25 cellular contexts compared by ENCODE assay signal in genomic region chr1:218478336-218478735, GRCh38.
DNase-seq lines count a peak whose midpoint lies in the region; ATAC-seq and TF ChIP-seq lines count a peak whose summit lies in the region.
"Had no signal": no experiment of that assay in that cellular context is flagged by ENCODE, and none has a peak within 500 bp of the region (broad histone marks: within the 10 kb centered on the region; RNA-seq: fewer than 3 reads in every experiment).

No MANE protein-coding gene starts in this region.

- H2AFZ ChIP-seq in GM23248 (no peak overlapping the region), trophoblast cell (ENCODE audit: insufficient read depth, low read length, poor library complexity) (no peak overlapping the region)

- no peaks in the 10 kb centered on the region for H3K9me2 ChIP-seq in GM23248 (ENCODE audit: insufficient read depth)

- no peaks in the 10 kb centered on the region for H3K27me3 Mint-ChIP-seq in chondrocyte (ENCODE audit: low read depth)
- H3K27me3 Mint-ChIP-seq: activated naive CD8-positive, alpha-beta T cell treated with anti-CD3 and anti-CD28 coated beads for 36 hours; naive B cell had no signal

- no peak overlapping the region for H3K23ac ChIP-seq in trophoblast cell (ENCODE audit: low read length)

- H4K12ac ChIP-seq in trophoblast cell (ENCODE audit: low read depth, low read length): no peak overlapping the region

- no peak overlapping the region for H2BK120ac ChIP-seq in trophoblast cell (ENCODE audit: insufficient read depth, low read length, poor library complexity)

- H3K27ac Mint-ChIP-seq in chondrocyte (ENCODE audit: unreplicated experiment): peak overlapping the region; percentile 5
- H3K27ac Mint-ChIP-seq: activated naive CD8-positive, alpha-beta T cell treated with anti-CD3 and anti-CD28 coated beads for 36 hours; CD8-positive, alpha-beta memory T cell; stimulated activated naive CD8-positive, alpha-beta T cell treated with anti-CD3 and anti-CD28 coated beads, Interleukin-15, Interleukin-2, amounts not matched to agents 100 ng/mL and 50 ng/mL, for 24 hours; T-helper 1 cell treated with Interleukin-12 subunit alpha and Interleukin-12 subunit beta and Interleukin-4 antibody, amounts not matched to agents 30 μg/mL and 1 μg/mL, for 36 hours had no signal

- H4K91ac ChIP-seq in trophoblast cell (ENCODE audit: low read depth, low read length): no peak overlapping the region

- H3K4me1 ChIP-seq in GM23248 (ENCODE audit: insufficient read depth) (peaks cover 73% of the 10 kb centered on the region), trophoblast cell (ENCODE audit: control insufficient read depth in 1 of 2, insufficient read depth in 2 of 2, low read length in 2 of 2) (peaks cover 4 to 13% of the 10 kb centered on the region in 2 experiments)

- H3K4me3 ChIP-seq in GM23248 (no peak overlapping the region), trophoblast cell (ENCODE audit: low read depth, low read length) (no peak overlapping the region)
- H3K4me3 ChIP-seq: SJCRH30, tibial artery had no signal

- in situ Hi-C loops in GM23248 (cut with MboI) (no loop called here), GM13977 (cut with MboI; ENCODE audit: low pct_unique_long_range_greater_than_20kb, low sequenced_read_pairs, unreplicated experiment) (no loop called here)

- H3K36me3 ChIP-seq in GM23248 (ENCODE audit: low read depth): no peaks in the 10 kb centered on the region
- no peaks in the 10 kb centered on the region for H3K36me3 ChIP-seq in trophoblast cell (ENCODE audit: control insufficient read depth in 1 of 2, insufficient read depth in 2 of 2, low read length in 2 of 2)
- H3K36me3 ChIP-seq: SJCRH30, tibial artery had no signal

- intact Hi-C loops in Right ventricle myocardium inferior (cut with DNase I): no loop called here

- H3K27ac ChIP-seq in GM23248 (peak overlapping the region; percentile 93; the same call in 1 of the 2 replicates), trophoblast cell (ENCODE audit: low read depth, low read length) (no peak overlapping the region)

- no peaks in the 10 kb centered on the region for H3K36me3 Mint-ChIP-seq in chondrocyte (ENCODE audit: low read depth)
- H3K36me3 Mint-ChIP-seq: activated naive CD8-positive, alpha-beta T cell treated with anti-CD3 and anti-CD28 coated beads for 36 hours; CD8-positive, alpha-beta memory T cell; naive B cell had no signal

- no peak overlapping the region for H2BK5ac ChIP-seq in trophoblast cell (ENCODE audit: low read depth, low read length, poor library complexity)

- no peaks in the 10 kb centered on the region for H3K27me3 ChIP-seq in GM23248 (replicated peaks; ENCODE audit: insufficient read depth)
- H3K27me3 ChIP-seq in trophoblast cell (ENCODE audit: insufficient read depth, low read length): no peaks in the 10 kb centered on the region
- H3K27me3 ChIP-seq: SJCRH30, tibial artery had no signal

- peaks cover 46% of the 10 kb centered on the region for H3F3A ChIP-seq in GM23248 (ENCODE audit: insufficient read depth)

- no peak overlapping the region for H3K4me3 Mint-ChIP-seq in chondrocyte (ENCODE audit: unreplicated experiment)
- H3K4me3 Mint-ChIP-seq: activated naive CD8-positive, alpha-beta T cell treated with anti-CD3 and anti-CD28 coated beads for 36 hours; CD8-positive, alpha-beta memory T cell; naive B cell; stimulated activated naive CD8-positive, alpha-beta T cell treated with anti-CD3 and anti-CD28 coated beads, Interleukin-15, Interleukin-2, amounts not matched to agents 100 ng/mL and 50 ng/mL, for 24 hours; T-helper 1 cell treated with Interleukin-12 subunit alpha and Interleukin-12 subunit beta and Interleukin-4 antibody, amounts not matched to agents 30 μg/mL and 1 μg/mL, for 36 hours had no signal

- H2AK5ac ChIP-seq in trophoblast cell (ENCODE audit: low read length): no peak overlapping the region

- peak; percentile 66 for DNase-seq in GM23248
- DNase-seq in MV-4-11 (lab: John Stamatoyannopoulos, UW): peak; percentile 79
- DNase-seq in chondrocyte (ENCODE audit: low spot score): no peak
- peak in 1 of 2 donors; percentile 64 for DNase-seq in trophoblast cell
- DNase-seq in Right ventricle myocardium inferior (ENCODE audit: missing footprints): no peak
- DNase-seq in NCI-H774 (lab: John Stamatoyannopoulos, UW): no peak
- no peak for DNase-seq in GM13977 (ENCODE audit: low spot score)
- DNase-seq: activated CD8-positive, alpha-beta memory T cell treated with anti-CD3 and anti-CD28 coated beads, Interleukin-2, amount 50 U/mL, for 4 hours; activated naive CD8-positive, alpha-beta T cell treated with anti-CD3 and anti-CD28 coated beads for 36 hours; CD8-positive, alpha-beta memory T cell; DMS79; effector memory CD4-positive, alpha-beta T cell; GOT3; MM.1S; naive B cell; NCI-H1694; NCI-H2171 treated with DMSO at 0.1 percent for 48 hours; NCI-H526 treated with DMSO at 0.1 percent for 48 hours; occipital lobe; right cardiac atrium; SJCRH30; tibial artery had no signal

- peaks cover 5% of the 10 kb centered on the region for H3K9me3 Mint-ChIP-seq in chondrocyte (ENCODE audit: low read depth)
- H3K9me3 Mint-ChIP-seq: activated naive CD8-positive, alpha-beta T cell treated with anti-CD3 and anti-CD28 coated beads for 36 hours; CD8-positive, alpha-beta memory T cell; naive B cell; T-helper 1 cell treated with Interleukin-12 subunit alpha and Interleukin-12 subunit beta and Interleukin-4 antibody, amounts not matched to agents 30 μg/mL and 1 μg/mL, for 36 hours had no signal

- no peak overlapping the region for H3K14ac ChIP-seq in trophoblast cell (ENCODE audit: low read length)

- 24 to 36% methylated on average over 4 of the region's 4 CpGs for WGBS in GM23248 (ENCODE audit: low coverage in 1 of 2, low lambda C conversion rate in 2 of 2, missing lambda C conversion rate in 2 of 2), 2 experiments
- no CpG with 5 or more reads among the region's 4 CpGs for WGBS in trophoblast cell (ENCODE audit: extremely low coverage, insufficient coverage, insufficient read length)

- H3K4me1 Mint-ChIP-seq in chondrocyte (ENCODE audit: low read depth): peaks cover 84% of the 10 kb centered on the region

- H3K4ac ChIP-seq in trophoblast cell (ENCODE audit: low read depth, low read length): peak overlapping the region; percentile 0

- no peak for TF ChIP-seq CTCF in chondrocyte (IDR thresholded peaks at IDR 0.05)
- TF ChIP-seq CTCF in GM13977 (IDR thresholded peaks at IDR 0.05; ENCODE audit: extremely low read depth, insufficient read depth, missing control alignments): no peak

- peaks cover 16% of the 10 kb centered on the region for H3K79me1 ChIP-seq in trophoblast cell (ENCODE audit: low read length)

- no peaks in the 10 kb centered on the region for H4K20me1 ChIP-seq in GM23248 (ENCODE audit: insufficient read depth)

- ATAC-seq in HG03469 (IDR thresholded peaks at IDR 0.05; ENCODE audit: unreplicated experiment) (no peak), Right ventricle myocardium inferior (no peak)
- ATAC-seq: right cardiac atrium had no signal

- no peak overlapping the region for H3K9ac ChIP-seq in GM23248
- H3K9ac ChIP-seq in trophoblast cell (ENCODE audit: low read length): no peak overlapping the region

- H3K18ac ChIP-seq in trophoblast cell (ENCODE audit: low read length): no peak overlapping the region

- no peak overlapping the region for H4K8ac ChIP-seq in trophoblast cell (ENCODE audit: low read depth, low read length)

- no peaks in the 10 kb centered on the region for H3K79me2 ChIP-seq in GM23248 (ENCODE audit: insufficient read depth)
- H3K79me2 ChIP-seq in trophoblast cell (ENCODE audit: control insufficient read depth, insufficient read depth, low read length, poor library complexity): no peaks in the 10 kb centered on the region

- H3K4me2 ChIP-seq in GM23248 (ENCODE audit: unreplicated experiment) (no peak overlapping the region), trophoblast cell (ENCODE audit: low read length) (no peak overlapping the region)

- H3K9me3 ChIP-seq in GM23248 (ENCODE audit: low read depth) (no peaks in the 10 kb centered on the region), trophoblast cell (ENCODE audit: insufficient read depth, low read depth, low read length) (no peaks in the 10 kb centered on the region)
- H3K9me3 ChIP-seq: tibial artery had no signal

- H2BK12ac ChIP-seq in trophoblast cell (ENCODE audit: low read length): no peak overlapping the region

Comparison
In these comparisons a context has a peak if more than half of its experiments do, and no peak if none do; other contexts are left out.
1. DNase-seq: peak in GM23248 (single experiment) and MV-4-11 (single experiment); none in chondrocyte (single experiment), Right ventricle myocardium inferior (single experiment), NCI-H774 (single experiment) and GM13977 (single experiment).